In genomic region chr4:152700151-152700550, GRCh38 we compare ENCODE assay signal across 22 cellular contexts. TPM values are rescaled to one million over a fixed set of nuclear protein-coding genes. Genes with fewer than 3 reads are reported as not detected.
DNase-seq lines count a peak whose midpoint lies in the region; ATAC-seq, FAIRE-seq and TF ChIP-seq lines count a peak whose summit lies in the region.
"Had no signal": no experiment of that assay in that cellular context is flagged by ENCODE, and none has a peak within 500 bp of the region (broad histone marks: within the 10 kb centered on the region; RNA-seq: fewer than 3 reads in every experiment).

No MANE protein-coding gene starts in this region.

- H3K27me3 ChIP-seq in NT2/D1 (ENCODE audit: insufficient read depth, insufficient read length) (no peaks in the 10 kb centered on the region), keratinocyte (ENCODE audit: control insufficient read depth, extremely low read depth, insufficient read depth, low read length) (no peaks in the 10 kb centered on the region), osteoblast (ENCODE audit: insufficient read depth, low read length) (peaks cover 12% of the 10 kb centered on the region)
- H3K27me3 ChIP-seq: cardiac muscle cell, sigmoid colon had no signal

- FAIRE-seq in keratinocyte (lab: Jason Lieb, UNC), result peak; percentile 91
- FAIRE-seq: A549 had no signal

- no peak overlapping the region for H3K4me3 ChIP-seq in NT2/D1 (ENCODE audit: insufficient read length, low read depth)
- H3K4me3 ChIP-seq in epithelial cell of esophagus (ENCODE audit: low read length), result no peak overlapping the region
- H3K4me3 ChIP-seq in keratinocyte (ENCODE audit: control insufficient read depth in 2 of 3, extremely low read depth in 1 of 3, insufficient read depth in 2 of 3, low read depth in 1 of 3, low read length in 3 of 3), result no peak overlapping the region
- no peak overlapping the region for H3K4me3 ChIP-seq in osteoblast (ENCODE audit: insufficient read depth, low read length)
- H3K4me3 ChIP-seq: A549, cardiac muscle cell, sigmoid colon had no signal

- H3K27ac ChIP-seq in keratinocyte (ENCODE audit: control insufficient read depth, insufficient read depth, low read length), result peak overlapping the region; percentile 22
- H3K27ac ChIP-seq in osteoblast (ENCODE audit: low read depth, low read length), result no peak overlapping the region
- H3K27ac ChIP-seq: A549, cardiac muscle cell, sigmoid colon had no signal

- TF ChIP-seq CTCF in epithelial cell of esophagus (IDR thresholded peaks at IDR 0.05; ENCODE audit: insufficient read depth, low read depth, low read length, missing control alignments) (no peak), keratinocyte (optimal IDR thresholded peaks at IDR 0.05 in 1 of 3, IDR thresholded peaks at IDR 0.05 in 1 of 3, conservative IDR thresholded peaks at IDR 0.05 in 1 of 3; ENCODE audit: extremely low read depth in 1 of 3, insufficient read depth in 2 of 3, low read length in 3 of 3) (no peak), osteoblast (IDR thresholded peaks at IDR 0.05; ENCODE audit: extremely low read depth, low read depth, low read length) (no peak)

- H3K9ac ChIP-seq in NT2/D1 (ENCODE audit: insufficient read length, low read depth) (peak overlapping the region; percentile 24), keratinocyte (ENCODE audit: control insufficient read depth, extremely low read depth, insufficient read depth, low read length) (peak overlapping the region; percentile 9)

- dilution Hi-C loops in keratinocyte (cut with MboI; ENCODE audit: extremely low pct_ligation_motif_present, low sequenced_read_pairs), result no loop called here

- peaks cover 2% of the 10 kb centered on the region for H3K4me1 ChIP-seq in NT2/D1 (ENCODE audit: insufficient read depth, insufficient read length)
- peaks cover 38% of the 10 kb centered on the region for H3K4me1 ChIP-seq in keratinocyte (ENCODE audit: control insufficient read depth, extremely low read depth, insufficient read depth, low read length)
- no peaks in the 10 kb centered on the region for H3K4me1 ChIP-seq in osteoblast (ENCODE audit: insufficient read depth, low read length)
- H3K4me1 ChIP-seq: A549, sigmoid colon had no signal

- no peaks in the 10 kb centered on the region for H3K36me3 ChIP-seq in NT2/D1 (ENCODE audit: insufficient read depth, insufficient read length, low read length)
- no peaks in the 10 kb centered on the region for H3K36me3 ChIP-seq in keratinocyte (ENCODE audit: control insufficient read depth in 2 of 2, extremely low read depth in 1 of 2, insufficient read depth in 2 of 2, low read length in 2 of 2)
- no peaks in the 10 kb centered on the region for H3K36me3 ChIP-seq in osteoblast (ENCODE audit: insufficient read depth, low read length)
- H3K36me3 ChIP-seq: cardiac muscle cell, sigmoid colon had no signal

- peak overlapping the region; percentile 1 for H2AFZ ChIP-seq in keratinocyte (ENCODE audit: control insufficient read depth, low read length)
- H2AFZ ChIP-seq in osteoblast (ENCODE audit: low read length), result no peak overlapping the region

- DNase-seq in ELF-1 (ENCODE audit: low read depth, low spot score) (peak; percentile 79), NT2/D1 (ENCODE audit: low read depth, low spot score) (no peak), epithelial cell of esophagus (ENCODE audit: low read depth) (peak; percentile 66), keratinocyte (ENCODE audit: low read depth, low spot score) (no peak), nucleus accumbens (lab: John Stamatoyannopoulos, UW) (no peak), NCI-H1417 treated with DMSO at 0.1 percent for 48 hours (lab: John Stamatoyannopoulos, UW) (no peak), osteoblast (ENCODE audit: insufficient read length, low spot score, missing footprints) (no peak)
- DNase-seq: activated CD4-positive, CD25-positive, alpha-beta regulatory T cell; activated CD8-positive, alpha-beta T cell treated with anti-CD3 and anti-CD28 coated beads for 36 hours; activated gamma-delta T cell treated with Interleukin-2 at 50 U/mL for 16 hours; foreskin melanocyte; GDM1; left cardiac atrium; natural killer cell; NCI-H1105 treated with DMSO at 0.1 percent for 48 hours; NCI-H2081; NCI-H510A treated with DMSO at 0.1 percent for 48 hours; sigmoid colon had no signal

- no peaks in the 10 kb centered on the region for H3K9me1 ChIP-seq in keratinocyte (ENCODE audit: control insufficient read depth, extremely low read depth, insufficient read depth, low read length)

- H3K9me3 ChIP-seq in NT2/D1 (ENCODE audit: insufficient read depth, low read length) (peaks cover 35% of the 10 kb centered on the region), keratinocyte (ENCODE audit: control insufficient read depth, low read depth, low read length) (peaks cover 1% of the 10 kb centered on the region), osteoblast (ENCODE audit: low read depth, low read length) (peaks cover 3% of the 10 kb centered on the region)
- H3K9me3 ChIP-seq: sigmoid colon had no signal

- no peak for ATAC-seq in HG02759 (IDR thresholded peaks at IDR 0.05; ENCODE audit: unreplicated experiment)
- ATAC-seq: A549; activated CD8-positive, alpha-beta T cell treated with anti-CD3 and anti-CD28 coated beads for 36 hours; natural killer cell; SK-N-SH treated with all-trans-retinoic acid at 6 μM for 48 hours had no signal

- H4K20me1 ChIP-seq in keratinocyte (ENCODE audit: control insufficient read depth, extremely low read depth, insufficient read depth, low read length) (no peaks in the 10 kb centered on the region), osteoblast (ENCODE audit: insufficient read depth, low read length) (no peaks in the 10 kb centered on the region)

- H3K79me2 ChIP-seq in keratinocyte (ENCODE audit: control insufficient read depth, insufficient read depth, low read length) (no peaks in the 10 kb centered on the region), osteoblast (ENCODE audit: insufficient read depth, low read length) (no peaks in the 10 kb centered on the region)

- H3K4me2 ChIP-seq in keratinocyte (ENCODE audit: control insufficient read depth, extremely low read depth, insufficient read depth, low read depth, low read length) (peak overlapping the region; percentile 51), osteoblast (ENCODE audit: insufficient read depth, low read length) (no peak overlapping the region)
- H3K4me2 ChIP-seq: A549 had no signal

RNA-seq across cellular contexts. Expression of gene TMEM154, which starts 20.4 kb away (rescaled TPM):
- 41.9 to 106 TPM (median 52.5 TPM) in 3 replicates for polyA plus RNA-seq in keratinocyte
- polyA plus RNA-seq in keratinocyte (2011; ENCODE audit: low read depth), result 43.2 TPM
- 27.5 and 70.7 TPM in 2 replicates for polyA plus RNA-seq in keratinocyte (2011; cell fraction: cytosol; rRNA removed)
- polyA plus RNA-seq in keratinocyte (2011; cell fraction: nucleus; rRNA removed), result 63.9 and 77.4 TPM in 2 replicates
- polyA plus RNA-seq in keratinocyte (2012; ENCODE audit: low replicate concordance), result 33.8 and 66.2 TPM in 2 replicates
- polyA minus RNA-seq in keratinocyte, result 50.2 to 103 TPM (median 66.3 TPM) in 3 replicates
- 32.8 TPM for polyA minus RNA-seq in keratinocyte (2011; cell fraction: cytosol; rRNA and poly(A)+ RNA removed)
- polyA minus RNA-seq in keratinocyte (2011; cell fraction: nucleus; rRNA and poly(A)+ RNA removed), result 62.8 and 110 TPM in 2 replicates
- total RNA-seq in osteoblast, result 1.8 and 2.9 TPM in 2 replicates

Comparison
In these comparisons a context has a peak if more than half of its experiments do, and no peak if none do; other contexts are left out.
1. DNase-seq: peak in ELF-1 (single experiment) and epithelial cell of esophagus (single experiment); none in NT2/D1 (single experiment), keratinocyte (single experiment), nucleus accumbens (0 of 56), NCI-H1417 treated with DMSO at 0.1 percent for 48 hours (single experiment) and osteoblast (single experiment).